In the genomic region with DNA sequence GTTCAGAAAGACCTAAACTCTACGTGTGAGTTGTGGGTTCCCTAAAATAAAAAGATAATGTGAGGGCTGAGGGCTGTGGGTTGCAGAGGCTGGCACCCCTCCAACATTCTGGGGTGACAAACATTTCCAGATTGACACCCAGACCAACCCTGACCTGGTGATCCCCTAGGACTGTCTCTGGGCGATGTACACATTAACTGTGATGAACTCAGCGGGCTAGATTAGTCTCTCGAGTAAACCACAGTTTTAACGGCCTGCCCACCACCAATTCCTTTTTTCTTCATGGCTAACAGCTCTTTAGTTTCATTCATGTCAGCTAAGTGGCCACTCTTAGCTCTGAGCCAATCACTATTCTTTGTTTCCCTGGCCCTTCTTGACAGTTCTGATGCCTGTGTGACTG, we compare ENCODE assay signal across 16 cellular contexts.
A peak's percentile ranks its signal among the peaks of the same experiment; 100 is the strongest.
DNase-seq lines count a peak whose midpoint lies in the region; ATAC-seq lines count a peak whose summit lies in the region.
"Had no signal": no experiment of that assay in that cellular context is flagged by ENCODE, and none has a peak within 500 bp of the region (broad histone marks: within the 10 kb centered on the region; RNA-seq: fewer than 3 reads in every experiment).

No MANE protein-coding gene starts in this region.

- DNase-seq in DMS79 treated with DMSO at 0.1 percent for 48 hours (lab: John Stamatoyannopoulos, UW) (peak; percentile 67), SKM-1 treated with dmso at 0.1 percent for 144 hours (lab: John Stamatoyannopoulos, UW; ENCODE audit: unreplicated experiment) (peak; percentile 52), germinal center (ENCODE audit: low spot score) (no peak), NCI-H2029 (lab: John Stamatoyannopoulos, UW) (no peak)
- DNase-seq: cortex of kidney, DMS53, GOT3, mammary epithelial cell, NCI-H524 treated with DMSO at 0.1 percent for 48 hours, posterior cingulate gyrus, SHP77, uterus had no signal

- ATAC-seq in GM19351 (IDR thresholded peaks at IDR 0.05; ENCODE audit: unreplicated experiment) (peak; percentile 62), HG03342 (IDR thresholded peaks at IDR 0.05; ENCODE audit: unreplicated experiment) (peak; percentile 86), HG02870 (IDR thresholded peaks at IDR 0.05; ENCODE audit: unreplicated experiment) (no peak), GM19395 (IDR thresholded peaks at IDR 0.05; ENCODE audit: unreplicated experiment) (no peak)

Comparison
In these comparisons a context has a peak if more than half of its experiments do, and no peak if none do; other contexts are left out.
1. DNase-seq: peak in DMS79 treated with DMSO at 0.1 percent for 48 hours (single experiment) and SKM-1 treated with dmso at 0.1 percent for 144 hours (single experiment); none in germinal center (single experiment) and NCI-H2029 (single experiment).
2. ATAC-seq: peak in GM19351 (single experiment) and HG03342 (single experiment); none in HG02870 (single experiment) and GM19395 (single experiment).